ENCODE assay signal across 14 cellular contexts in genomic region chr4:53185853-53186590, GRCh38.
DNase-seq lines count a peak whose midpoint lies in the region; ATAC-seq and TF ChIP-seq lines count a peak whose summit lies in the region.
"Had no signal": no experiment of that assay in that cellular context is flagged by ENCODE, and none has a peak within 500 bp of the region (broad histone marks: within the 10 kb centered on the region; RNA-seq: fewer than 3 reads in every experiment).

No MANE protein-coding gene starts in this region.

- POLR2A ChIA-PET in AG04449 (lab: Yijun Ruan, JAX) (interaction anchor here (0.6 kb wide), 1 partner anchor 195 kb away, joined by 3 read pairs; no protein-coding TSS in a partner anchor), RWPE1 (lab: Yijun Ruan, JAX; ENCODE audit: low non-redundant PET) (no interaction called here)

- H3K27me3 Mint-ChIP-seq in mesothelial cell of epicardium (ENCODE audit: low read depth): no peaks in the 10 kb centered on the region
- H3K27me3 Mint-ChIP-seq: activated CD8-positive, alpha-beta T cell treated with anti-CD3 and anti-CD28 coated beads for 36 hours; activated naive CD8-positive, alpha-beta T cell treated with anti-CD3 and anti-CD28 coated beads, Interleukin-2, amount 50 U/mL, for 24 hours; natural killer cell treated with Interleukin-12 subunit alpha and Interleukin-12 subunit beta and Interleukin-15 and Interleukin-18, amount 100 ng/mL, for 72 hours had no signal

- no peak overlapping the region for H3K27ac ChIP-seq in RWPE1
- H3K27ac ChIP-seq: stomach had no signal

- H3K9me3 Mint-ChIP-seq in mesothelial cell of epicardium: peaks cover 3% of the 10 kb centered on the region
- H3K9me3 Mint-ChIP-seq: natural killer cell treated with Interleukin-12 subunit alpha and Interleukin-12 subunit beta and Interleukin-15 and Interleukin-18, amount 100 ng/mL, for 72 hours had no signal

- H3K36me3 Mint-ChIP-seq in mesothelial cell of epicardium: no peaks in the 10 kb centered on the region

- CTCF ChIA-PET in AG04449 (lab: Yijun Ruan, JAX): interaction anchor here (1.7 to 4.6 kb wide), 4 partner anchors 10 to 1048 kb away, joined by 3 to 34 read pairs (median 14); no protein-coding TSS in a partner anchor
- CTCF ChIA-PET in RWPE1 (lab: Yijun Ruan, JAX): interaction anchor here (0.7 kb wide), 1 partner anchor 179 kb away, joined by 3 read pairs; no protein-coding TSS in a partner anchor

- H3K4me3 Mint-ChIP-seq in mesothelial cell of epicardium: no peak overlapping the region
- H3K4me3 Mint-ChIP-seq: activated CD8-positive, alpha-beta T cell treated with anti-CD3 and anti-CD28 coated beads for 36 hours; activated naive CD8-positive, alpha-beta T cell treated with anti-CD3 and anti-CD28 coated beads, Interleukin-2, amount 50 U/mL, for 24 hours; natural killer cell treated with Interleukin-12 subunit alpha and Interleukin-12 subunit beta and Interleukin-15 and Interleukin-18, amount 100 ng/mL, for 72 hours had no signal

- H3K27ac Mint-ChIP-seq in mesothelial cell of epicardium: peak overlapping the region; percentile 41
- H3K27ac Mint-ChIP-seq: activated CD8-positive, alpha-beta T cell treated with anti-CD3 and anti-CD28 coated beads for 36 hours; activated naive CD8-positive, alpha-beta T cell treated with anti-CD3 and anti-CD28 coated beads, Interleukin-2, amount 50 U/mL, for 24 hours; natural killer cell treated with Interleukin-12 subunit alpha and Interleukin-12 subunit beta and Interleukin-15 and Interleukin-18, amount 100 ng/mL, for 72 hours had no signal

- no peak for TF ChIP-seq CTCF in AG04449 (IDR thresholded peaks at IDR 0.05; ENCODE audit: insufficient read depth, low read length, missing control alignments)
- TF ChIP-seq CTCF in mesothelial cell of epicardium (IDR thresholded peaks at IDR 0.05; ENCODE audit: unreplicated experiment): no peak
- TF ChIP-seq CTCF in RWPE1 (conservative IDR thresholded peaks at IDR 0.05; ENCODE audit: low read depth): no peak

- H3K4me1 Mint-ChIP-seq in mesothelial cell of epicardium: peaks cover 26% of the 10 kb centered on the region
- H3K4me1 Mint-ChIP-seq: activated naive CD8-positive, alpha-beta T cell treated with anti-CD3 and anti-CD28 coated beads, Interleukin-2, amount 50 U/mL, for 24 hours had no signal

- peak; percentile 68 for ATAC-seq in esophagus mucosa
- ATAC-seq in HG03280 (IDR thresholded peaks at IDR 0.05; ENCODE audit: unreplicated experiment): no peak
- ATAC-seq: activated CD8-positive, alpha-beta T cell treated with anti-CD3 and anti-CD28 coated beads for 36 hours; activated naive CD8-positive, alpha-beta T cell treated with anti-CD3 and anti-CD28 coated beads, Interleukin-2, amount 50 U/mL, for 24 hours; natural killer cell treated with Interleukin-12 subunit alpha and Interleukin-12 subunit beta and Interleukin-15 and Interleukin-18, amount 100 ng/mL, for 72 hours had no signal

- H3K4me3 ChIP-seq in AG04449 (ENCODE audit: low read depth, low read length): no peak overlapping the region
- H3K4me3 ChIP-seq: stomach had no signal

- DNase-seq in AG04449 (ENCODE audit: low read depth, low spot score): peak; percentile 71
- DNase-seq in NCI-H69 (lab: John Stamatoyannopoulos, UW): peak; percentile 5
- no peak for DNase-seq in mesothelial cell of epicardium (ENCODE audit: low spot score in 2 of 2, unreplicated experiment in 2 of 2)
- DNase-seq in NCI-H526 (lab: John Stamatoyannopoulos, UW): no peak
- no peak for DNase-seq in RWPE1 (ENCODE audit: low spot score)
- DNase-seq in activated CD4-positive, alpha-beta T cell treated with anti-CD3 and anti-CD28 coated beads, Interleukin-2, amount 50 U/mL, for 48 hours: no peak
- DNase-seq: activated CD8-positive, alpha-beta T cell treated with anti-CD3 and anti-CD28 coated beads for 36 hours; activated naive CD8-positive, alpha-beta T cell treated with anti-CD3 and anti-CD28 coated beads, Interleukin-2, amount 50 U/mL, for 24 hours; NCI-H446; stomach; T-helper 1 cell had no signal

Comparison
In these comparisons a context has a peak if more than half of its experiments do, and no peak if none do; other contexts are left out.
1. DNase-seq: peak in AG04449 (single experiment) and NCI-H69 (single experiment); none in mesothelial cell of epicardium (0 of 2), NCI-H526 (0 of 2), RWPE1 (single experiment) and activated CD4-positive, alpha-beta T cell treated with anti-CD3 and anti-CD28 coated beads, Interleukin-2, amount 50 U/mL, for 48 hours (0 of 2).